Comparison of ENCODE assay signal across 7 cellular contexts in genomic region chr1:117556976-117557375, GRCh38. TPM values are rescaled to one million over a fixed set of nuclear protein-coding genes. Genes with fewer than 3 reads are reported as not detected.
"Had no signal": no experiment of that assay in that cellular context is flagged by ENCODE, and none has a peak within 500 bp of the region (broad histone marks: within the 10 kb centered on the region; RNA-seq: fewer than 3 reads in every experiment).

No MANE protein-coding gene starts in this region.

- FAIRE-seq: H54 had no signal

- H3K4me3 ChIP-seq: GM23248 had no signal

- H2AFZ ChIP-seq: GM23248 had no signal

- H3K27ac ChIP-seq: GM23248, HL-60 had no signal

- H3K9ac ChIP-seq: GM23248 had no signal

- H3K27ac Mint-ChIP-seq: H9, IgD-negative memory B cell had no signal

- H3K4me3 Mint-ChIP-seq: H9, IgD-negative memory B cell had no signal

- DNase-seq: GM23248, GOT3, H9, HCEC 1CT had no signal

RNA-seq across cellular contexts. Expression of gene TENT5C, which starts 48.9 kb away (rescaled TPM):
- total RNA-seq: GM23248 had no signal
